In genomic region chrX:45186643-45187026, GRCh38 we compare ENCODE assay signal across 9 cellular contexts. TPM values are rescaled to one million over a fixed set of nuclear protein-coding genes. Genes with fewer than 3 reads are reported as not detected.
DNase-seq lines count a peak whose midpoint lies in the region; ATAC-seq and TF ChIP-seq lines count a peak whose summit lies in the region.
"Had no signal": no experiment of that assay in that cellular context is flagged by ENCODE, and none has a peak within 500 bp of the region (broad histone marks: within the 10 kb centered on the region; RNA-seq: fewer than 3 reads in every experiment).

No MANE protein-coding gene starts in this region.

- H3K4me3 Mint-ChIP-seq in activated naive CD4-positive, alpha-beta T cell treated with anti-CD3 and anti-CD28 coated beads for 36 hours = peak overlapping the region; percentile 77
- H3K4me3 Mint-ChIP-seq in chondrocyte (ENCODE audit: unreplicated experiment) = peak overlapping the region; percentile 70
- H3K4me3 Mint-ChIP-seq in stimulated activated naive B cell treated with anti-CD40 and anti-IgM and Interleukin-4, amounts not matched to agents 10 μg/mL and 1 μg/mL and 100 μg/mL, for 72 hours = peak overlapping the region; percentile 78 to 83
- H3K4me3 Mint-ChIP-seq in progenitor cell of endocrine pancreas (ENCODE audit: low read depth) = no peak overlapping the region

- DNase-seq in activated naive CD4-positive, alpha-beta T cell treated with anti-CD3 and anti-CD28 coated beads for 36 hours = no peak
- DNase-seq in activated naive CD4-positive, alpha-beta T cell treated with Interleukin-2 at 50 U/mL for 16 hours = no peak
- DNase-seq in chondrocyte (ENCODE audit: low spot score) (no peak), progenitor cell of endocrine pancreas (ENCODE audit: low spot score, unreplicated experiment) (no peak), HCEC 1CT (no peak), NCI-H446 treated with DMSO at 0.1 percent for 48 hours (lab: John Stamatoyannopoulos, UW) (no peak)
- DNase-seq in stimulated activated naive B cell treated with anti-CD40 and anti-IgM and Interleukin-4, amounts not matched to agents 10 μg/mL and 1 μg/mL and 100 μg/mL, for 72 hours = no peak

- TF ChIP-seq CTCF in chondrocyte (IDR thresholded peaks at IDR 0.05) = no peak
- no peak for TF ChIP-seq CTCF in progenitor cell of endocrine pancreas (IDR thresholded peaks at IDR 0.05; ENCODE audit: unreplicated experiment)

- intact Hi-C loops in activated naive CD4-positive, alpha-beta T cell treated with anti-CD3 and anti-CD28 coated beads for 36 hours (cut with micrococcal nuclease) = loop anchor here (1.0 to 10.0 kb wide), 4 partner anchors 114 to 644 kb away; partner anchors contain the start of gene FUNDC1

- H3K27me3 Mint-ChIP-seq in activated naive CD4-positive, alpha-beta T cell treated with anti-CD3 and anti-CD28 coated beads for 36 hours (ENCODE audit: low read depth) = no peaks in the 10 kb centered on the region
- H3K27me3 Mint-ChIP-seq in chondrocyte (ENCODE audit: low read depth) (no peaks in the 10 kb centered on the region), progenitor cell of endocrine pancreas (no peaks in the 10 kb centered on the region)
- H3K27me3 Mint-ChIP-seq in stimulated activated naive B cell treated with anti-CD40 and anti-IgM and Interleukin-4, amounts not matched to agents 10 μg/mL and 1 μg/mL and 100 μg/mL, for 72 hours = peaks cover 7 to 10% of the 10 kb centered on the region in 2 donors
- H3K27me3 Mint-ChIP-seq: stimulated activated memory B cell treated with anti-CD40 and anti-IgM and Interleukin-4, amounts not matched to agents 10 μg/mL and 1 μg/mL and 100 μg/mL, for 72 hours had no signal

- peaks cover 1% of the 10 kb centered on the region for H3K9me3 Mint-ChIP-seq in activated naive CD4-positive, alpha-beta T cell treated with anti-CD3 and anti-CD28 coated beads for 36 hours
- H3K9me3 Mint-ChIP-seq in chondrocyte (ENCODE audit: low read depth) (peaks cover 5% of the 10 kb centered on the region), progenitor cell of endocrine pancreas (ENCODE audit: low read depth) (peaks cover 14% of the 10 kb centered on the region)
- no peaks in the 10 kb centered on the region for H3K9me3 Mint-ChIP-seq in stimulated activated naive B cell treated with anti-CD40 and anti-IgM and Interleukin-4, amounts not matched to agents 10 μg/mL and 1 μg/mL and 100 μg/mL, for 72 hours
- H3K9me3 Mint-ChIP-seq: stimulated activated memory B cell treated with anti-CD40 and anti-IgM and Interleukin-4, amounts not matched to agents 10 μg/mL and 1 μg/mL and 100 μg/mL, for 72 hours had no signal

- no peak overlapping the region for H3K27ac Mint-ChIP-seq in activated naive CD4-positive, alpha-beta T cell treated with anti-CD3 and anti-CD28 coated beads for 36 hours
- no peak overlapping the region for H3K27ac Mint-ChIP-seq in chondrocyte (ENCODE audit: unreplicated experiment)
- H3K27ac Mint-ChIP-seq in stimulated activated naive B cell treated with anti-CD40 and anti-IgM and Interleukin-4, amounts not matched to agents 10 μg/mL and 1 μg/mL and 100 μg/mL, for 72 hours = no peak overlapping the region
- no peak overlapping the region for H3K27ac Mint-ChIP-seq in progenitor cell of endocrine pancreas

- H3K36me3 Mint-ChIP-seq in activated naive CD4-positive, alpha-beta T cell treated with anti-CD3 and anti-CD28 coated beads for 36 hours (ENCODE audit: low read depth) = no peaks in the 10 kb centered on the region
- H3K36me3 Mint-ChIP-seq in chondrocyte (ENCODE audit: low read depth) = no peaks in the 10 kb centered on the region
- no peaks in the 10 kb centered on the region for H3K36me3 Mint-ChIP-seq in stimulated activated naive B cell treated with anti-CD40 and anti-IgM and Interleukin-4, amounts not matched to agents 10 μg/mL and 1 μg/mL and 100 μg/mL, for 72 hours
- no peaks in the 10 kb centered on the region for H3K36me3 Mint-ChIP-seq in progenitor cell of endocrine pancreas (ENCODE audit: insufficient read depth)
- H3K36me3 Mint-ChIP-seq: stimulated activated memory B cell treated with anti-CD40 and anti-IgM and Interleukin-4, amounts not matched to agents 10 μg/mL and 1 μg/mL and 100 μg/mL, for 72 hours had no signal

- CTCF ChIA-PET in activated naive CD4-positive, alpha-beta T cell treated with anti-CD3 and anti-CD28 coated beads for 36 hours (lab: Charles Lee) = interaction anchor here (0.6 to 1.3 kb wide), 5 partner anchors 9 to 862 kb away, joined by 3 to 4 read pairs (median 4); no protein-coding TSS in a partner anchor

- H3K4me1 Mint-ChIP-seq in activated naive CD4-positive, alpha-beta T cell treated with anti-CD3 and anti-CD28 coated beads for 36 hours (ENCODE audit: low read depth) = peaks cover 33% of the 10 kb centered on the region
- H3K4me1 Mint-ChIP-seq in chondrocyte (ENCODE audit: low read depth) = peaks cover 11% of the 10 kb centered on the region
- peaks cover 16 to 20% of the 10 kb centered on the region in 2 donors for H3K4me1 Mint-ChIP-seq in stimulated activated naive B cell treated with anti-CD40 and anti-IgM and Interleukin-4, amounts not matched to agents 10 μg/mL and 1 μg/mL and 100 μg/mL, for 72 hours
- peaks cover 2% of the 10 kb centered on the region for H3K4me1 Mint-ChIP-seq in progenitor cell of endocrine pancreas (ENCODE audit: low read depth)

- peak; percentile 22 for ATAC-seq in HG03378 (IDR thresholded peaks at IDR 0.05; ENCODE audit: unreplicated experiment)
- peak in 1 of 2 donors; percentile 14 for ATAC-seq in stimulated activated naive B cell treated with anti-CD40 and anti-IgM and Interleukin-4, amounts not matched to agents 10 μg/mL and 1 μg/mL and 100 μg/mL, for 72 hours (replicated peaks)

RNA-seq across cellular contexts. Expression of gene DIPK2B, which starts 14.0 kb away (rescaled TPM):
- not detected for total RNA-seq in activated naive CD4-positive, alpha-beta T cell treated with anti-CD3 and anti-CD28 coated beads for 36 hours
- total RNA-seq in chondrocyte (not detected in 3 replicates), progenitor cell of endocrine pancreas (not detected in 2 replicates)
